In genomic region chr7:154928136-154929005, GRCh38 we compare ENCODE assay signal across 8 cellular contexts.
DNase-seq lines count a peak whose midpoint lies in the region; ATAC-seq and TF ChIP-seq lines count a peak whose summit lies in the region.

No MANE protein-coding gene starts in this region.

- H3K4me3 ChIP-seq in DOHH2 (ENCODE audit: low read length), result peak overlapping the region; percentile 71
- peak overlapping the region; percentile 79 for H3K4me3 ChIP-seq in HL-60 (replicated peaks; ENCODE audit: insufficient read depth, low read length)
- H3K4me3 ChIP-seq in Panc1 (ENCODE audit: low read depth in 2 of 2, low read length in 2 of 2), result peak overlapping the region; percentile 73 to 95
- no peak overlapping the region for H3K4me3 ChIP-seq in H7 (ENCODE audit: insufficient read depth, low read depth, low read length)

- H3K27me3 Mint-ChIP-seq in activated naive CD4-positive, alpha-beta T cell treated with anti-CD3 and anti-CD28 coated beads, Interleukin-2, amount 50 U/mL, for 24 hours, result no peaks in the 10 kb centered on the region

- POLR2A ChIA-PET in Panc1 (lab: Charles Lee), result interaction anchor here (0.6 to 0.7 kb wide), 2 partner anchors 9 to 248 kb away, joined by 3 to 4 read pairs; no protein-coding TSS in a partner anchor

- H4K20me1 ChIP-seq in DOHH2 (ENCODE audit: control insufficient read depth, insufficient read depth, low read depth, low read length), result no peaks in the 10 kb centered on the region

- BruUV-seq in Panc1 (replicated peaks; lab: Mats Ljungman, UMichigan), result no TSS peak

- H3K36me3 Mint-ChIP-seq in activated naive CD4-positive, alpha-beta T cell treated with anti-CD3 and anti-CD28 coated beads, Interleukin-2, amount 50 U/mL, for 24 hours, result peaks cover 2% of the 10 kb centered on the region

- H3K9me2 ChIP-seq in DOHH2 (replicated peaks; ENCODE audit: control insufficient read depth, low read length), result no peaks in the 10 kb centered on the region

- peak overlapping the region; percentile 97 for H3K27ac Mint-ChIP-seq in activated naive CD4-positive, alpha-beta T cell treated with anti-CD3 and anti-CD28 coated beads, Interleukin-2, amount 50 U/mL, for 24 hours

- intact Hi-C loops in Panc1 (cut with micrococcal nuclease; ENCODE audit: unreplicated experiment), result loop anchor here (5.0 kb wide), 1 partner anchor 414 kb away; no protein-coding TSS in a partner anchor

- peaks cover 12% of the 10 kb centered on the region for H3K4me1 ChIP-seq in DOHH2 (ENCODE audit: control insufficient read depth, low read length)
- peaks cover 6% of the 10 kb centered on the region; the same call in 1 of the 2 replicates for H3K4me1 ChIP-seq in Panc1 (ENCODE audit: control insufficient read depth, insufficient read depth, low read length)

- ATAC-seq in GM21381 (IDR thresholded peaks at IDR 0.05; ENCODE audit: unreplicated experiment) (peak; percentile 83), Panc1 (peak; percentile 83)

- no peaks in the 10 kb centered on the region for H3K79me2 ChIP-seq in DOHH2 (ENCODE audit: control insufficient read depth, low read length)

- peak overlapping the region; percentile 93 for H3K4me2 ChIP-seq in DOHH2 (ENCODE audit: low read length)

- peak overlapping the region; percentile 94 for H3K4me3 Mint-ChIP-seq in activated naive CD4-positive, alpha-beta T cell treated with anti-CD3 and anti-CD28 coated beads, Interleukin-2, amount 50 U/mL, for 24 hours

- peaks cover 34% of the 10 kb centered on the region for H3K4me1 Mint-ChIP-seq in activated naive CD4-positive, alpha-beta T cell treated with anti-CD3 and anti-CD28 coated beads, Interleukin-2, amount 50 U/mL, for 24 hours

- no peak for TF ChIP-seq CTCF in DOHH2 (IDR thresholded peaks at IDR 0.05; ENCODE audit: low read depth, low read length, poor library complexity, severe bottlenecking)
- no peak for TF ChIP-seq CTCF in HL-60 (IDR thresholded peaks at IDR 0.05; ENCODE audit: insufficient read depth, low read length)
- no peak for TF ChIP-seq CTCF in Panc1 (IDR thresholded peaks at IDR 0.05)

- no peaks in the 10 kb centered on the region for H3F3A ChIP-seq in DOHH2 (ENCODE audit: control insufficient read depth, insufficient read depth)

- H3K9me3 ChIP-seq in DOHH2 (ENCODE audit: control insufficient read depth, insufficient read depth, low read length) (peaks cover 9% of the 10 kb centered on the region), Panc1 (ENCODE audit: control insufficient read depth, insufficient read depth, low read depth, low read length) (no peaks in the 10 kb centered on the region)

- H3K9me3 Mint-ChIP-seq in activated naive CD4-positive, alpha-beta T cell treated with anti-CD3 and anti-CD28 coated beads, Interleukin-2, amount 50 U/mL, for 24 hours, result no peaks in the 10 kb centered on the region

- no peaks in the 10 kb centered on the region for H3K36me3 ChIP-seq in DOHH2 (ENCODE audit: control insufficient read depth, low read length)
- H3K36me3 ChIP-seq in Panc1 (ENCODE audit: control insufficient read depth, insufficient read depth, low read length), result no peaks in the 10 kb centered on the region
- H3K36me3 ChIP-seq in H7 (replicated peaks; ENCODE audit: control insufficient read depth, insufficient read depth, low read length), result no peaks in the 10 kb centered on the region

- in situ Hi-C loops in Panc1 (cut with HindIII; ENCODE audit: low pct_unique_long_range_greater_than_20kb, low sequenced_read_pairs), result no loop called here

- H3K27me3 ChIP-seq in DOHH2 (ENCODE audit: control insufficient read depth, low read length) (no peaks in the 10 kb centered on the region), HL-60 (ENCODE audit: insufficient read depth, poor library complexity, severe bottlenecking) (peaks cover 3% of the 10 kb centered on the region), Panc1 (ENCODE audit: control insufficient read depth, insufficient read depth, low read length) (no peaks in the 10 kb centered on the region; the same call in 1 of the 2 replicates), H7 (ENCODE audit: control insufficient read depth, insufficient read depth, low read length) (no peaks in the 10 kb centered on the region)

- CTCF ChIA-PET in Panc1 (lab: Charles Lee), result interaction anchor here (0.5 to 2.0 kb wide), 8 partner anchors 13 to 417 kb away, joined by 3 to 10 read pairs (median 3); no protein-coding TSS in a partner anchor

- H3K27ac ChIP-seq in DOHH2 (ENCODE audit: low read depth, low read length), result no peak overlapping the region
- peak overlapping the region; percentile 38 for H3K27ac ChIP-seq in HL-60 (replicated peaks)
- peak overlapping the region; percentile 89 for H3K27ac ChIP-seq in Panc1 (ENCODE audit: low read length)

- DNase-seq in HL-60 (ENCODE audit: low read depth in 1 of 2, low spot score in 1 of 2), result peak; percentile 58 to 70
- DNase-seq in Panc1 (ENCODE audit: low read depth, low spot score), result peak; percentile 99
- peak; percentile 80 for DNase-seq in globus pallidus (ENCODE audit: low spot score)
- DNase-seq in putamen (ENCODE audit: low spot score), result peak; percentile 81
- no peak for DNase-seq in H7
